In the genomic region with DNA sequence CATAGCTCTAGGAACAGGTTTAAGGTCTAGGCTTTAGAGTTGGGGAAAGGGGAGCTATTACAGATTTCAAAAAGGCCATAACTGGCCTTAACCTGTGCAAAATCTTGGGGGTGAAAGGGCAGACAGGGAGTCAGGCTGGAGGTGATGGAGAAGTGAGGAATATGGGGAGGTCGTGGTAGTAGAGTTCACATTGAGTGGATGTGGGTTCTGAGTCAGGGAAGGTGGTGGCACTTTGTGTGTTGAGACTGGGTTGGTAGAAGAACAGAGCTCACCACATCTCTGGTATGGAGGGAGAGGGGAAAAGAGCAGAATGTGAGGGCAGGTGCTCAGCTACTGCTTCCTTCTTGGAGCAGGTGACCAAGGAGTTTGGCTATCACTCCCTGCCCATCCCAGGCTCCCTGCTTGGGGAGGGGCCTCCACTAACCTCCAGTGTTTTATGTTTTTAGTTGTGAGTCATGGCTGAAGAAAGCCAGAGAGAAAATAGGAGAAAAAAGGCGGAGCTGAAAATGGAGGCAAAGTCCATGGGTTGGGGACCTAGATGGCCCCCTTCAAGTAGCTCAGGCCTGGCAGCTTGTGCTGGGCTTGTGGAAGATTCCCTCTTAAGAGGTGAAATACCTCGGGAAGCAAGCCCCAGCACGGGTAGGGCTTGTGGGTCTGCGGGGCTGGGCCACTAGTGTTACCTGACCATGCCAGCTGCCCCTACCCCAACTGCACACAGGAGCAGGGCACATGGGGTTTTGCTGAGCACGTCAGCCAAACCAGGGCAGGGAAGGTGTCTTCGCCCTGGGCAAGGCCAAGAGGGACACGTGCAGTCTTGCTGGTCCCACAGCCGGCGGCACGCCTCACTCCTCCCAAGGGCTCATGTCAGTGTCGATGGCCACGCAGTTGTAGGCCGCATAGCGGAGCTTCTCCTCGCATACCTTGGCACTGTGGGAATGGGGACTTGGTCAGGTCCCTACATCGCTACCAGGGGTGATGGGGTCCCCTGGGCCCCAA, we compare ENCODE assay signal across 28 cellular contexts. TPM values are rescaled to one million over a fixed set of nuclear protein-coding genes. Genes with fewer than 3 reads are reported as not detected.
DNase-seq lines count a peak whose midpoint lies in the region; ATAC-seq, FAIRE-seq and TF ChIP-seq lines count a peak whose summit lies in the region.
"Had no signal": no experiment of that assay in that cellular context is flagged by ENCODE, and none has a peak within 500 bp of the region (broad histone marks: within the 10 kb centered on the region; RNA-seq: fewer than 3 reads in every experiment).

No MANE protein-coding gene starts in this region.

- POLR2A ChIA-PET in Panc1 (lab: Charles Lee), result no interaction called here

- H3K27me3 Mint-ChIP-seq in activated naive CD8-positive, alpha-beta T cell, result no peaks in the 10 kb centered on the region
- no peaks in the 10 kb centered on the region for H3K27me3 Mint-ChIP-seq in activated naive CD8-positive, alpha-beta T cell treated with anti-CD3 and anti-CD28 coated beads for 36 hours
- peaks cover 15% of the 10 kb centered on the region for H3K27me3 Mint-ChIP-seq in glutamatergic neuron (ENCODE audit: unreplicated experiment)

- no peak for TF ChIP-seq CTCF in Panc1 (IDR thresholded peaks at IDR 0.05)
- no peak for TF ChIP-seq CTCF in glutamatergic neuron (IDR thresholded peaks at IDR 0.05; ENCODE audit: partially characterized antibody, unreplicated experiment)

- H3K4me1 Mint-ChIP-seq in activated naive CD8-positive, alpha-beta T cell (ENCODE audit: low read depth), result peaks cover 7% of the 10 kb centered on the region
- H3K4me1 Mint-ChIP-seq in activated naive CD8-positive, alpha-beta T cell treated with anti-CD3 and anti-CD28 coated beads for 36 hours, result peaks cover 7% of the 10 kb centered on the region
- peaks cover 4% of the 10 kb centered on the region for H3K4me1 Mint-ChIP-seq in glutamatergic neuron (ENCODE audit: low read depth, unreplicated experiment)

- intact Hi-C loops in Panc1 (cut with micrococcal nuclease; ENCODE audit: unreplicated experiment), result no loop called here

- BruUV-seq in Panc1 (replicated peaks; lab: Mats Ljungman, UMichigan), result TSS peak; percentile 40

- CTCF ChIA-PET in Panc1 (lab: Charles Lee), result no interaction called here

- peaks cover 4% of the 10 kb centered on the region for H3K36me3 Mint-ChIP-seq in activated naive CD8-positive, alpha-beta T cell
- no peaks in the 10 kb centered on the region for H3K36me3 Mint-ChIP-seq in activated naive CD8-positive, alpha-beta T cell treated with anti-CD3 and anti-CD28 coated beads for 36 hours
- no peaks in the 10 kb centered on the region for H3K36me3 Mint-ChIP-seq in glutamatergic neuron (ENCODE audit: unreplicated experiment)

- H3K4me3 ChIP-seq in Panc1 (ENCODE audit: low read depth in 2 of 2, low read length in 2 of 2) (no peak overlapping the region), small intestine (ENCODE audit: low read depth in 1 of 2, low read length in 2 of 2) (no peak overlapping the region)
- H3K4me3 ChIP-seq: BLaER1 treated with 17β-estradiol and CSF1 and Interleukin-3, amounts not matched to agents 10 nM and 100 nM; GM23248; right lobe of liver; suprapubic skin; vagina had no signal

- FAIRE-seq in small intestine (lab: Jason Lieb, UNC), result no peak
- FAIRE-seq: keratinocyte had no signal

- no peaks in the 10 kb centered on the region for H3K9me3 Mint-ChIP-seq in activated naive CD8-positive, alpha-beta T cell (ENCODE audit: low read depth)
- no peaks in the 10 kb centered on the region for H3K9me3 Mint-ChIP-seq in activated naive CD8-positive, alpha-beta T cell treated with anti-CD3 and anti-CD28 coated beads for 36 hours
- no peaks in the 10 kb centered on the region for H3K9me3 Mint-ChIP-seq in glutamatergic neuron (ENCODE audit: unreplicated experiment)

- H3K9me3 ChIP-seq in Panc1 (ENCODE audit: control insufficient read depth, insufficient read depth, low read depth, low read length), result no peaks in the 10 kb centered on the region
- no peaks in the 10 kb centered on the region for H3K9me3 ChIP-seq in small intestine (ENCODE audit: control insufficient read depth, low read depth)
- H3K9me3 ChIP-seq: BLaER1 treated with 17β-estradiol and CSF1 and Interleukin-3, amounts not matched to agents 10 nM and 100 nM; right lobe of liver; suprapubic skin; vagina had no signal

- in situ Hi-C loops in Panc1 (cut with HindIII; ENCODE audit: low pct_unique_long_range_greater_than_20kb, low sequenced_read_pairs), result no loop called here

- no peak overlapping the region for H3K27ac ChIP-seq in Panc1 (ENCODE audit: low read length)
- H3K27ac ChIP-seq in small intestine (ENCODE audit: low read depth in 1 of 2, low read length in 1 of 2), result peak overlapping the region in 1 of 2 donors; percentile 2
- H3K27ac ChIP-seq: BLaER1 treated with 17β-estradiol and CSF1 and Interleukin-3, amounts not matched to agents 10 nM and 100 nM; foreskin keratinocyte; GM23248; right lobe of liver; suprapubic skin; vagina had no signal

- ATAC-seq in Panc1 (no peak), HG02852 (IDR thresholded peaks at IDR 0.05; ENCODE audit: unreplicated experiment) (no peak)
- ATAC-seq: foreskin keratinocyte, right lobe of liver had no signal

- H3K27me3 ChIP-seq in Panc1 (ENCODE audit: control insufficient read depth, insufficient read depth, low read length) (no peaks in the 10 kb centered on the region), small intestine (ENCODE audit: control insufficient read depth in 2 of 2, insufficient read depth in 2 of 2, low read length in 2 of 2) (no peaks in the 10 kb centered on the region)
- H3K27me3 ChIP-seq: BLaER1 treated with 17β-estradiol and CSF1 and Interleukin-3, amounts not matched to agents 10 nM and 100 nM; foreskin keratinocyte; right lobe of liver; suprapubic skin; vagina had no signal

- H3K36me3 ChIP-seq in Panc1 (ENCODE audit: control insufficient read depth, insufficient read depth, low read length) (no peaks in the 10 kb centered on the region; the same call in none of the 2 replicates), small intestine (ENCODE audit: control insufficient read depth in 2 of 2, insufficient read depth in 2 of 2, low read length in 2 of 2) (peaks cover 32 to 50% of the 10 kb centered on the region in 2 donors)

- 78 to 88% (median 79%) methylated on average over 17 of the region's 17 CpGs for WGBS in small intestine, 3 donors

- no peak for DNase-seq in activated naive CD8-positive, alpha-beta T cell treated with anti-CD3 and anti-CD28 coated beads for 36 hours
- no peak for DNase-seq in Panc1 (ENCODE audit: low read depth, low spot score)
- DNase-seq in glutamatergic neuron, result no peak
- DNase-seq in small intestine, result peak; percentile 17
- no peak for DNase-seq in GM03348 (ENCODE audit: low spot score)
- no peak for DNase-seq in retina
- DNase-seq: activated CD4-positive, alpha-beta T cell treated with anti-CD3 and anti-CD28 coated beads for 48 hours; activated gamma-delta T cell; anterior cingulate cortex; cerebellar nuclear complex; erythroblast; foreskin keratinocyte; GM23248; NCI-H1048; NCI-H2081; NCI-H345; NCI-H774; OCI-M1; stimulated activated CD4-positive, alpha-beta T cell treated with anti-CD3 and anti-CD28 coated beads, Interleukin-15, amount 100 ng/mL, for 24 hours; stimulated activated CD8-positive, alpha-beta memory T cell treated with anti-CD3 and anti-CD28 coated beads, Interleukin-4, amount 100 ng/mL, for 48 hours; T-helper 2 cell had no signal

- H3K4me1 ChIP-seq in Panc1 (ENCODE audit: control insufficient read depth, insufficient read depth, low read length) (no peaks in the 10 kb centered on the region), small intestine (ENCODE audit: control insufficient read depth in 2 of 2, insufficient read depth in 1 of 2, low read depth in 1 of 2, low read length in 1 of 2) (no peaks in the 10 kb centered on the region)
- H3K4me1 ChIP-seq: foreskin keratinocyte, vagina had no signal

- no peak overlapping the region for H3K4me3 Mint-ChIP-seq in activated naive CD8-positive, alpha-beta T cell
- H3K4me3 Mint-ChIP-seq in activated naive CD8-positive, alpha-beta T cell treated with anti-CD3 and anti-CD28 coated beads for 36 hours, result no peak overlapping the region
- peak overlapping the region; percentile 7 for H3K4me3 Mint-ChIP-seq in glutamatergic neuron (ENCODE audit: unreplicated experiment)

- H3K27ac Mint-ChIP-seq in activated naive CD8-positive, alpha-beta T cell, result peak overlapping the region; percentile 50
- no peak overlapping the region for H3K27ac Mint-ChIP-seq in activated naive CD8-positive, alpha-beta T cell treated with anti-CD3 and anti-CD28 coated beads for 36 hours
- H3K27ac Mint-ChIP-seq in glutamatergic neuron (ENCODE audit: unreplicated experiment), result peak overlapping the region; percentile 5

RNA-seq across cellular contexts. Expression of gene HECTD3, which starts 8.2 kb away (rescaled TPM):
- 10 to 100 TPM; 23.4 to 23.5 TPM for total RNA-seq in activated naive CD8-positive, alpha-beta T cell treated with anti-CD3 and anti-CD28 coated beads for 36 hours
- 27.2 TPM for total RNA-seq in Panc1 (2021; ENCODE audit: unreplicated experiment)
- 25.2 TPM for polyA plus RNA-seq in Panc1 (2012; ENCODE audit: insufficient read length)
- total RNA-seq in glutamatergic neuron (ENCODE audit: unreplicated experiment), result 137 TPM
- polyA plus RNA-seq in small intestine, result 100 to 1,000 TPM in 2 of 3 donors, 10 to 100 TPM in 1; 54.2 to 148 (median 108) TPM

RNA-seq across cellular contexts. Expression of gene UROD, which starts 9.1 kb away (rescaled TPM):
- 100 to 1,000 TPM; 158 to 164 TPM for total RNA-seq in activated naive CD8-positive, alpha-beta T cell treated with anti-CD3 and anti-CD28 coated beads for 36 hours
- total RNA-seq in Panc1 (2021; ENCODE audit: unreplicated experiment) (76.8 TPM), glutamatergic neuron (ENCODE audit: unreplicated experiment) (90.4 TPM)
- 96.1 TPM for polyA plus RNA-seq in Panc1 (2012; ENCODE audit: insufficient read length)
- polyA plus RNA-seq in small intestine, result 10 to 100 TPM; 52.1 to 85.4 (median 80.8) TPM

RNA-seq across cellular contexts. Expression of gene EIF2B3, which starts 16.6 kb away (rescaled TPM):
- total RNA-seq in activated naive CD8-positive, alpha-beta T cell treated with anti-CD3 and anti-CD28 coated beads for 36 hours, result 10 to 100 TPM; 50.4 to 50.8 TPM
- total RNA-seq in Panc1 (2021; ENCODE audit: unreplicated experiment), result 32.2 TPM
- 24.7 TPM for polyA plus RNA-seq in Panc1 (2012; ENCODE audit: insufficient read length)
- total RNA-seq in glutamatergic neuron (ENCODE audit: unreplicated experiment), result 50.0 TPM
- polyA plus RNA-seq in small intestine, result 10 to 100 TPM in 1 of 3 donors, 1 to 10 TPM in 2; 5.6 to 19.4 (median 6.5) TPM
